ENCODE assay signal across 17 cellular contexts in genomic region chr21:34704119-34704518, GRCh38. TPM values are rescaled to one million over a fixed set of nuclear protein-coding genes. Genes with fewer than 3 reads are reported as not detected.
A peak's percentile ranks its signal among the peaks of the same experiment; 100 is the strongest.
DNase-seq lines count a peak whose midpoint lies in the region; ATAC-seq and TF ChIP-seq lines count a peak whose summit lies in the region.
"Had no signal": no experiment of that assay in that cellular context is flagged by ENCODE, and none has a peak within 500 bp of the region (broad histone marks: within the 10 kb centered on the region; RNA-seq: fewer than 3 reads in every experiment).

No MANE protein-coding gene starts in this region.

- TF ChIP-seq CTCF in RWPE1 (conservative IDR thresholded peaks at IDR 0.05; ENCODE audit: low read depth) (no peak), omental fat pad (IDR thresholded peaks at IDR 0.05) (no peak)

- DNase-seq in AG08395 (ENCODE audit: low spot score): peak; percentile 67
- DNase-seq in RWPE1 (ENCODE audit: low spot score): no peak
- peak; percentile 94 for DNase-seq in fibroblast of gingiva (ENCODE audit: low read depth)
- DNase-seq in omental fat pad (ENCODE audit: low spot score): no peak
- no peak for DNase-seq in NCI-H2107 (lab: John Stamatoyannopoulos, UW)
- no peak for DNase-seq in NCI-H2029 treated with DMSO at 0.1 percent for 48 hours (lab: John Stamatoyannopoulos, UW)
- DNase-seq: activated CD8-positive, alpha-beta memory T cell treated with anti-CD3 and anti-CD28 coated beads for 24 hours; amygdala; H7; MV-4-11; NCI-H774; stimulated activated CD4-positive, alpha-beta T cell treated with anti-CD3 and anti-CD28 coated beads, Interleukin-15, amount 100 ng/mL, for 24 hours; T-cell; testis had no signal

- CTCF ChIA-PET in RWPE1 (lab: Yijun Ruan, JAX): no interaction called here

- peak overlapping the region; percentile 85; the same call in 1 of the 2 replicates for H3K27ac ChIP-seq in RWPE1
- H3K27ac ChIP-seq: esophagus muscularis mucosa, testis had no signal

- POLR2A ChIA-PET in RWPE1 (lab: Yijun Ruan, JAX; ENCODE audit: low non-redundant PET): no interaction called here

- ATAC-seq in omental fat pad (ENCODE audit: low FRiP score): peak; percentile 77
- no peak for ATAC-seq in GM18873 (IDR thresholded peaks at IDR 0.05; ENCODE audit: low FRiP score, unreplicated experiment)
- no peak for ATAC-seq in GM21515 (IDR thresholded peaks at IDR 0.05; ENCODE audit: unreplicated experiment)
- ATAC-seq: T-cell had no signal

RNA-seq across cellular contexts. Expression of gene CLIC6, which starts 35.3 kb away (rescaled TPM):
- total RNA-seq in omental fat pad: 1 to 10 TPM in 2 of 4 donors, under 1 TPM in 2; 0.37 to 6.2 (median 1.6) TPM

Comparison
In these comparisons a context has a peak if more than half of its experiments do, and no peak if none do; other contexts are left out.
1. DNase-seq: peak in AG08395 (single experiment) and fibroblast of gingiva (single experiment); none in RWPE1 (single experiment), omental fat pad (single experiment), NCI-H2107 (single experiment) and NCI-H2029 treated with DMSO at 0.1 percent for 48 hours (single experiment).